Comparison of ENCODE assay signal across 8 cellular contexts in the genomic region with DNA sequence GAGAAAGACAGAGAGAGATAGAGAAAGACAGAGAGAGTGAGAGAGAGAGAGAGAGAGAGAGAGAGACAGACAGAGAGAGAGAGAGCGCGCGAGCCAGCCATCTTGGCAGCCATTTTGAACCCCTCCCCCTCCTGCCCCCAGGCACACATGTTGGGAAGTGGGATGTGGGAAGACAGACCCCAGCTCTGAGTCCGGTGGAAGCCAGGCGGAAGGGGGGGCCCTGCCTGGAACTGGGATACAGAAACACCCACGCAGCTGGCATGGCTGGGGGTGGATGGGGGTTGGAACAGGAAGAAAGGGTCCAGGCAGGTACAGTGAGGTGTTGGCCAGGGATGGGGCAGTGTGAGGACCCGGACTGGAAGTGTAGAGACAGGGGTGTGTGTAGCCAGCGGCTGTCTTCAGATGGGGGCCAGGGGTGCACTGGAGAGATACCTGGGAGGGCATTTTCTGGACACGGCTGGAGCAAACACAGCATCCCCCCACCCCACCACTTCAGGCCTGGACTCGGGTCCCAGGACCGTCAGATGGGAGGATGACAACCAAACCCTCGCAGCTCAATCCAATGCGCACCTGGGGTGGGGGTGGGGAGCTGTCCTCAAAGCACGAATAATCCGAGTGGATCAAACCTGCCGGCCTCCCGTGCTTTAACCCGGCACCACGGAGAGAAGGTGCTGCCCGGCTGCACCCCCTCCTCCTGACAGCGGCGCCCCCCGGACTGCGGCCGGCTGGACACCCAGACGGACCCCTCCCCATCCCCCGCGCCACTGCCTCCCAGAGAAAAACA. TPM values are rescaled to one million over a fixed set of nuclear protein-coding genes. Genes with fewer than 3 reads are reported as not detected.
A peak's percentile ranks its signal among the peaks of the same experiment; 100 is the strongest.
DNase-seq lines count a peak whose midpoint lies in the region; ATAC-seq and TF ChIP-seq lines count a peak whose summit lies in the region.
"Not testable (repeated sequence)": the region's sequence is repeated elsewhere in the genome, so short reads cannot be mapped to it uniquely, and the experiment has no call there.

No MANE protein-coding gene starts in this region.

- TF ChIP-seq CTCF in C4-2B (conservative IDR thresholded peaks at IDR 0.05); WTC11 (IDR thresholded peaks at IDR 0.05); astrocyte of the cerebellum (IDR thresholded peaks at IDR 0.05; ENCODE audit: low read depth, low read length, missing control alignments); left lung (IDR thresholded peaks at IDR 0.05); osteoblast (IDR thresholded peaks at IDR 0.05; ENCODE audit: extremely low read depth, low read depth, low read length): not testable (repeated sequence)

- H3K4me1 Mint-ChIP-seq in WTC11, result peaks cover 54% of the 10 kb centered on the region

- not testable (repeated sequence) for H3K9me3 Mint-ChIP-seq in WTC11

- peak overlapping the region; percentile 94 for H3K27ac Mint-ChIP-seq in WTC11

- not testable (repeated sequence) for H3K36me3 ChIP-seq in esophagus (ENCODE audit: control insufficient read depth in 2 of 2, insufficient read depth in 2 of 2, low read length in 1 of 2); left lung; osteoblast (ENCODE audit: insufficient read depth, low read length); subcutaneous abdominal adipose tissue (ENCODE audit: control insufficient read depth in 5 of 5, insufficient read depth in 5 of 5, low read length in 5 of 5)

- in situ Hi-C loops in astrocyte of the cerebellum (cut with HindIII; ENCODE audit: low sequenced_read_pairs), result not testable (repeated sequence)

- peaks cover 18% of the 10 kb centered on the region for H3K27me3 Mint-ChIP-seq in WTC11 (ENCODE audit: low read depth)

- peak overlapping the region; percentile 91 for H3K4me3 Mint-ChIP-seq in WTC11

- H3K9me3 ChIP-seq in esophagus (ENCODE audit: control insufficient read depth in 2 of 2, insufficient read depth in 1 of 2, low read depth in 1 of 2, low read length in 1 of 2); left lung; osteoblast (ENCODE audit: low read depth, low read length); subcutaneous abdominal adipose tissue (ENCODE audit: control insufficient read depth in 5 of 5, low read length in 5 of 5): not testable (repeated sequence)

- H2AFZ ChIP-seq in osteoblast (ENCODE audit: low read length), result not testable (repeated sequence)

- H3K79me2 ChIP-seq in osteoblast (ENCODE audit: insufficient read depth, low read length), result not testable (repeated sequence)

- not testable (repeated sequence) for ATAC-seq in WTC11, left lung

- peaks cover 0 to 12% of the 10 kb centered on the region in 2 donors for H3K4me1 ChIP-seq in esophagus (ENCODE audit: control insufficient read depth in 2 of 2, insufficient read depth in 2 of 2, low read length in 1 of 2)
- H3K4me1 ChIP-seq in left lung, result peaks cover 2 to 15% of the 10 kb centered on the region in 2 donors
- not testable (repeated sequence) for H3K4me1 ChIP-seq in osteoblast (ENCODE audit: insufficient read depth, low read length)
- peaks cover 0 to 42% (median 28%) of the 10 kb centered on the region in 5 donors for H3K4me1 ChIP-seq in subcutaneous abdominal adipose tissue (ENCODE audit: control insufficient read depth in 5 of 5, insufficient read depth in 5 of 5, low read length in 5 of 5)

- not testable (repeated sequence) for DNase-seq in Jurkat, Clone E6-1 (ENCODE audit: low read depth, low spot score); astrocyte of the cerebellum (ENCODE audit: low read depth); left lung
- DNase-seq in WTC11 (ENCODE audit: low spot score), result peak; percentile 45
- peak; percentile 41 for DNase-seq in osteoblast (ENCODE audit: insufficient read length, low spot score, missing footprints)

- peak overlapping the region in 2 of 5 donors; percentile 40 to 41 for H3K9ac ChIP-seq in subcutaneous abdominal adipose tissue (ENCODE audit: low read length in 5 of 5)

- H4K20me1 ChIP-seq in osteoblast (ENCODE audit: insufficient read depth, low read length), result not testable (repeated sequence)

- CTCF ChIA-PET in WTC11 (lab: Charles Lee), result interaction anchor here (3.3 kb wide), 1 partner anchor 143 kb away, joined by 9 read pairs; no protein-coding TSS in a partner anchor

- H3K27ac ChIP-seq in C4-2B (peak overlapping the region; percentile 84), esophagus (ENCODE audit: low read depth in 2 of 2, low read length in 1 of 2) (peak overlapping the region in 1 of 2 donors; percentile 46)
- not testable (repeated sequence) for H3K27ac ChIP-seq in left lung; osteoblast (ENCODE audit: low read depth, low read length); subcutaneous abdominal adipose tissue (ENCODE audit: low read depth, low read length)

- not testable (repeated sequence) for H3K27me3 ChIP-seq in esophagus (ENCODE audit: control insufficient read depth in 1 of 2, insufficient read depth in 2 of 2, low read length in 2 of 2); subcutaneous abdominal adipose tissue (ENCODE audit: control insufficient read depth in 5 of 5, insufficient read depth in 4 of 5, low read length in 5 of 5)
- H3K27me3 ChIP-seq in left lung (peaks cover 0 to 65% of the 10 kb centered on the region in 2 donors), osteoblast (ENCODE audit: insufficient read depth, low read length) (peaks cover 24% of the 10 kb centered on the region)

- POLR2A ChIA-PET in WTC11 (lab: Charles Lee), result not testable (repeated sequence)

- WGBS in esophagus, 2 donors, result 13 to 18% methylated on average over 25 to 28 of the region's 28 CpGs

- peak overlapping the region; percentile 52 for H3K4me3 ChIP-seq in Jurkat, Clone E6-1 (ENCODE audit: low read length)
- H3K4me3 ChIP-seq in astrocyte of the cerebellum (ENCODE audit: low read depth, low read length) (peak overlapping the region; percentile 34), esophagus (ENCODE audit: low read depth in 1 of 2, low read length in 2 of 2) (peak overlapping the region; percentile 49 to 54), left lung (peak overlapping the region; percentile 43 to 49), subcutaneous abdominal adipose tissue (ENCODE audit: low read depth in 1 of 5, low read length in 5 of 5) (peak overlapping the region; percentile 36 to 62 (median 55))
- not testable (repeated sequence) for H3K4me3 ChIP-seq in osteoblast (ENCODE audit: insufficient read depth, low read length)

- intact Hi-C loops in left lung (cut with DNase I), result not testable (repeated sequence)

- H3K4me2 ChIP-seq in osteoblast (ENCODE audit: insufficient read depth, low read length), result not testable (repeated sequence)

- H3K36me3 Mint-ChIP-seq in WTC11, result not testable (repeated sequence)

TF ChIP-seq in WTC11, 78 proteins besides CTCF, POLR2A, EP300 and RAD21 (continues in another document):
- peak; percentile 56 for TF ChIP-seq PRDM15 (CRISPR knock-in tag; IDR thresholded peaks at IDR 0.05)

RNA-seq across cellular contexts. Expression of gene ADGRL1, which starts 1.1 kb away (rescaled TPM):
- 19.4 TPM for polyA plus RNA-seq in Jurkat, Clone E6-1 (2012; ENCODE audit: insufficient read depth, insufficient read length)
- total RNA-seq in WTC11 (2021) (128 to 140 TPM (median 140 TPM) in 3 replicates), left lung (10 to 100 TPM; 26.4 to 26.7 TPM), osteoblast (2.5 and 2.9 TPM in 2 replicates)
- polyA plus RNA-seq in esophagus, result 10 to 100 TPM in 1 of 2 donors, 1 to 10 TPM in 1; 4.7 to 11.1 TPM
